Comparison of ENCODE assay signal across 1 cellular context in the genomic region with DNA sequence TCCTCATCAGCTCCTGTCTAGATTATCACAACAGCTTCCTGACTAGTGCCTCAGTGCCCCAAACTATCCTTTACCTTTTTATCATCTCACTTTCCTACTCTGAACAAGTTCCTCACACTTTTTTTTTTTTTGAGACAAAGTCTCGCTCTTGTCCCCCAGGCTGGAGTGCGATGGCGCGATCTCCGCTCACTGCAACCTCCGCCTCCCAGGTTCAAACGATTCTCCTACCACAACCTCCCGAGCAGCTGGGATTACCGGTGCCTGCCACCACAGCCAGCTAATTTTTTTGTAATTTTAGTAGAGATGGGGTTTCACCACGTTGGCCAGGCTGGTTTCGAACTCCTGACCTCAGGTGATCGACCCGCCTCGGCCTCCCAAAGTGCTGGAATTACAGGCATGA.
TF ChIP-seq lines count a peak whose summit lies in the region.

No MANE protein-coding gene starts in this region.

TF ChIP-seq in K562, 482 proteins besides CTCF, POLR2A, EP300 and RAD21:
- TF ChIP-seq ZBTB2 (IDR thresholded peaks at IDR 0.05) (0 out of 2 replicates have a peak, but pooled peaks have one; percentile 34), ARID1B (IDR thresholded peaks at IDR 0.05) (peak; percentile 38; the same call in 1 of the 2 replicates), ZBTB33 (CRISPR knock-in tag; IDR thresholded peaks at IDR 0.05) (peak; percentile 95), SMARCA4 (IDR thresholded peaks at IDR 0.05) (peak; percentile 19; the same call in 1 of the 2 replicates), MLLT1 (IDR thresholded peaks at IDR 0.05) (peak in 1 of 2 experiments; percentile 40; a peak in 1 of 4 replicates), DPF2 (IDR thresholded peaks at IDR 0.05) (peak; percentile 38), RBFOX2 (IDR thresholded peaks at IDR 0.05; ENCODE audit: low read depth, low read length) (0 out of 2 replicates have a peak, but pooled peaks have one; percentile 18), PRDM10 (IDR thresholded peaks at IDR 0.05; ENCODE audit: partially characterized antibody) (peak; percentile 42)
